1 cellular context compared by ENCODE assay signal in genomic region chr17:28384281-28385036, GRCh38.
TF ChIP-seq lines count a peak whose summit lies in the region.

No MANE protein-coding gene starts in this region.

TF ChIP-seq in H1, 55 proteins besides CTCF, POLR2A, EP300 and RAD21:
- TF ChIP-seq JUN (IDR thresholded peaks at IDR 0.05; ENCODE audit: low read depth, low read length): no peak
- peak; percentile 15; the same call in 1 of the 2 replicates for TF ChIP-seq MAX (IDR thresholded peaks at IDR 0.05)
- no peak for TF ChIP-seq CHD7 (IDR thresholded peaks at IDR 0.05; ENCODE audit: insufficient replicate concordance, low read length)
- peak; percentile 69 for TF ChIP-seq CREB1 (IDR thresholded peaks at IDR 0.05)
- no peak for TF ChIP-seq SP2 (IDR thresholded peaks at IDR 0.05; ENCODE audit: low read length)
- no peak for TF ChIP-seq ATF3 (IDR thresholded peaks at IDR 0.05; ENCODE audit: insufficient read depth, low read depth, low read length)
- TF ChIP-seq TAF1 (IDR thresholded peaks at IDR 0.05; ENCODE audit: low read depth, low read length): 0 out of 2 replicates have a peak, but pooled peaks have one; percentile 5
- TF ChIP-seq E2F6 (IDR thresholded peaks at IDR 0.05): no peak; the same call in 1 of the 2 replicates
- TF ChIP-seq NANOG (IDR thresholded peaks at IDR 0.05; ENCODE audit: insufficient read depth, low read depth, low read length, poor library complexity, severe bottlenecking): no peak
- no peak for TF ChIP-seq ATF2 (IDR thresholded peaks at IDR 0.05; ENCODE audit: low read length)
- no peak for TF ChIP-seq GTF2F1 (IDR thresholded peaks at IDR 0.05; ENCODE audit: borderline replicate concordance, low read depth, low read length)
- no peak for TF ChIP-seq SIN3A (conservative IDR thresholded peaks at IDR 0.05 in 1 of 2, IDR thresholded peaks at IDR 0.05 in 1 of 2; ENCODE audit: low read depth in 1 of 2, low read length in 2 of 2)
- TF ChIP-seq RNF2 (IDR thresholded peaks at IDR 0.05; ENCODE audit: borderline replicate concordance, low read depth, low read length, missing control alignments, poor library complexity, severe bottlenecking): peak; percentile 32
- TF ChIP-seq PHF8 (conservative IDR thresholded peaks at IDR 0.05; ENCODE audit: low read depth, low read length): 0 out of 2 replicates have a peak, but pooled peaks have one; percentile 21
- peak; percentile 83; the same call in 1 of the 2 replicates for TF ChIP-seq SUZ12 (IDR thresholded peaks at IDR 0.05; ENCODE audit: low read length)
- no peak for TF ChIP-seq HDAC2 (IDR thresholded peaks at IDR 0.05; ENCODE audit: borderline replicate concordance in 1 of 2, low read depth in 2 of 2, low read length in 2 of 2)
- TF ChIP-seq ASH2L (IDR thresholded peaks at IDR 0.05; ENCODE audit: low read length): peak; percentile 80
- no peak for TF ChIP-seq RFX5 (IDR thresholded peaks at IDR 0.05; ENCODE audit: borderline replicate concordance, low read depth, low read length)
- TF ChIP-seq RBBP5 (IDR thresholded peaks at IDR 0.05; ENCODE audit: borderline replicate concordance, low read depth, low read length): peak; percentile 85; the same call in 1 of the 2 replicates
- TF ChIP-seq KDM4A (IDR thresholded peaks at IDR 0.05; ENCODE audit: low read depth, low read length, severe bottlenecking): peak; percentile 98
- no peak for TF ChIP-seq CBX8 (IDR thresholded peaks at IDR 0.05; ENCODE audit: borderline replicate concordance, low read depth, low read length)
- TF ChIP-seq EZH2 (IDR thresholded peaks at IDR 0.05; ENCODE audit: low read depth, low read length, severe bottlenecking): peak; percentile 81
- no peak for TF ChIP-seq TAF7 (optimal IDR thresholded peaks at IDR 0.05; ENCODE audit: borderline replicate concordance, low read depth, low read length)
- no peak for TF ChIP-seq POU5F1 (IDR thresholded peaks at IDR 0.05; ENCODE audit: low read depth, low read length)
- TF ChIP-seq BACH1 (IDR thresholded peaks at IDR 0.05; ENCODE audit: low read length): no peak
- TF ChIP-seq SP1 (IDR thresholded peaks at IDR 0.05; ENCODE audit: low read depth, low read length): no peak
- TF ChIP-seq BCL11A (IDR thresholded peaks at IDR 0.05; ENCODE audit: low read depth in 2 of 2, low read length in 2 of 2): no peak
- TF ChIP-seq RXRA (IDR thresholded peaks at IDR 0.05; ENCODE audit: insufficient read depth, low read depth, low read length): no peak
